In the genomic region with DNA sequence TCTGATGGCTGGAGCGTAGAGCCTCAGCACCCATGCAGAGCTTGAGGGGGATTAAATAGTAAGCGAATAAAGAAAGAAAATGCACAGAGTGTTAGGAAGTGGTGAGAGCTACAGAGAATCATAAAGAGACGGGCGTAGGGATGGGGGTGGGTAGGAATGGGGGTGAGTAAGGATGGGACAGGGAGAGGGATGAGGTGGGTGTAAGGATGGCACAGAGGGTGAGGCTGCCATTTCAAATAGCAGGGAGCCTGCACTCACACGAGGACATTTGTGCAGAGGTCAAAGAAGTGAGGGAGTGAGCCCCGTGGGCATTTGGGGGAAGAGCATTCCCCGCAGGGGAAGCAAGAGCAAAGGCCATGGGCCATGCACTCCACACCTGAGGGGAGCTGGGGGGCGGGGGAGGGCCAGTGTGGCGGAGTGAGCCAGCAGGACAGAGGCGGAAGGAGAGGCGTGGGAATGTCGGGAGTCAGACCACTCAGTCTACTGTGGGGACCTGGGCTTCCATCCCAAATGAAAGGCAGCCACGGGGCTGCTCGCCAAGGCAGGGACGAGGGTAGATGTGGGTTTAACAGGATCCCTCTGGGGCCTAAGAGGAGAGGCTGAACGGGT, we compare ENCODE assay signal across 15 cellular contexts. TPM values are rescaled to one million over a fixed set of nuclear protein-coding genes. Genes with fewer than 3 reads are reported as not detected.
DNase-seq lines count a peak whose midpoint lies in the region; ATAC-seq and TF ChIP-seq lines count a peak whose summit lies in the region.
"Had no signal": no experiment of that assay in that cellular context is flagged by ENCODE, and none has a peak within 500 bp of the region (broad histone marks: within the 10 kb centered on the region; RNA-seq: fewer than 3 reads in every experiment).

No MANE protein-coding gene starts in this region.

- H2BK15ac ChIP-seq in mesendoderm (replicated peaks; ENCODE audit: low read depth) = no peak overlapping the region

- POLR2A ChIA-PET in activated naive CD8-positive, alpha-beta T cell treated with anti-CD3 and anti-CD28 coated beads, Interleukin-2, amount 10 ng/mL, durations not matched to agents 7 days and 5 days (lab: Charles Lee) = no interaction called here

- no peak overlapping the region for H3K23ac ChIP-seq in mesendoderm (ENCODE audit: low read length)

- peaks cover 4% of the 10 kb centered on the region for H3K27me3 Mint-ChIP-seq in activated naive CD8-positive, alpha-beta T cell treated with anti-CD3 and anti-CD28 coated beads, Interleukin-2, amount 10 ng/mL, durations not matched to agents 7 days and 5 days
- H3K27me3 Mint-ChIP-seq in activated naive CD8-positive, alpha-beta T cell treated with anti-CD3 and anti-CD28 coated beads for 36 hours = no peaks in the 10 kb centered on the region
- peaks cover 30% of the 10 kb centered on the region for H3K27me3 Mint-ChIP-seq in dendritic cell treated with granulocyte-macrophage colony-stimulating factor and Interleukin-4, amounts not matched to agents 40 ng/mL and 50 ng/mL, for 4 days

- H3K18ac ChIP-seq in mesendoderm (ENCODE audit: low read length) = no peak overlapping the region

- peak overlapping the region; percentile 37 for H3K56ac ChIP-seq in mesendoderm (ENCODE audit: low read length)

- H3K27me3 ChIP-seq in mesendoderm (ENCODE audit: insufficient read depth, low read length, poor library complexity) = no peaks in the 10 kb centered on the region
- peaks cover 0 to 6% of the 10 kb centered on the region in 2 donors for H3K27me3 ChIP-seq in tibial nerve
- no peaks in the 10 kb centered on the region for H3K27me3 ChIP-seq in upper lobe of left lung

- no peak for ATAC-seq in activated naive CD8-positive, alpha-beta T cell treated with anti-CD3 and anti-CD28 coated beads, Interleukin-2, amount 10 ng/mL, durations not matched to agents 7 days and 5 days (ENCODE audit: low read depth)
- ATAC-seq in upper lobe of left lung (ENCODE audit: low FRiP score in 2 of 2) (no peak), HG02623 (IDR thresholded peaks at IDR 0.05; ENCODE audit: unreplicated experiment) (no peak)

- TF ChIP-seq CTCF in tibial nerve (IDR thresholded peaks at IDR 0.05) = no peak
- TF ChIP-seq CTCF in upper lobe of left lung (IDR thresholded peaks at IDR 0.05) = no peak

- TF ChIP-seq POLR2A in tibial nerve (IDR thresholded peaks at IDR 0.05) (no peak), upper lobe of left lung (IDR thresholded peaks at IDR 0.05) (no peak)

- no peaks in the 10 kb centered on the region for H3K36me3 Mint-ChIP-seq in activated naive CD8-positive, alpha-beta T cell treated with anti-CD3 and anti-CD28 coated beads, Interleukin-2, amount 10 ng/mL, durations not matched to agents 7 days and 5 days
- no peaks in the 10 kb centered on the region for H3K36me3 Mint-ChIP-seq in activated naive CD8-positive, alpha-beta T cell treated with anti-CD3 and anti-CD28 coated beads for 36 hours
- H3K36me3 Mint-ChIP-seq in dendritic cell treated with granulocyte-macrophage colony-stimulating factor and Interleukin-4, amounts not matched to agents 40 ng/mL and 50 ng/mL, for 4 days (ENCODE audit: low read depth) = no peaks in the 10 kb centered on the region
- H3K36me3 Mint-ChIP-seq: CD4-positive, CD25-positive, alpha-beta regulatory T cell had no signal

- no peak overlapping the region for H3K4ac ChIP-seq in mesendoderm (ENCODE audit: low read depth, low read length)

- H3K79me2 ChIP-seq in mesendoderm (ENCODE audit: control insufficient read depth, insufficient read depth, low read length) = no peaks in the 10 kb centered on the region

- H3K4me3 Mint-ChIP-seq in activated naive CD8-positive, alpha-beta T cell treated with anti-CD3 and anti-CD28 coated beads, Interleukin-2, amount 10 ng/mL, durations not matched to agents 7 days and 5 days = no peak overlapping the region
- H3K4me3 Mint-ChIP-seq in activated naive CD8-positive, alpha-beta T cell treated with anti-CD3 and anti-CD28 coated beads for 36 hours = no peak overlapping the region
- no peak overlapping the region for H3K4me3 Mint-ChIP-seq in dendritic cell treated with granulocyte-macrophage colony-stimulating factor and Interleukin-4, amounts not matched to agents 40 ng/mL and 50 ng/mL, for 4 days

- intact Hi-C loops in dendritic cell treated with granulocyte-macrophage colony-stimulating factor and Interleukin-4, amounts not matched to agents 40 ng/mL and 50 ng/mL, for 4 days (cut with micrococcal nuclease) = no loop called here

- no peaks in the 10 kb centered on the region for H3K79me1 ChIP-seq in mesendoderm (ENCODE audit: low read length)

- no peaks in the 10 kb centered on the region for H3K36me3 ChIP-seq in mesendoderm (ENCODE audit: control insufficient read depth, insufficient read depth, low read length)
- H3K36me3 ChIP-seq in tibial nerve = no peaks in the 10 kb centered on the region
- no peaks in the 10 kb centered on the region for H3K36me3 ChIP-seq in upper lobe of left lung
- H3K36me3 ChIP-seq: BLaER1 treated with 17β-estradiol and CSF1 and Interleukin-3, amounts not matched to agents 10 nM and 100 nM had no signal

- no peak for TF ChIP-seq EP300 in tibial nerve (IDR thresholded peaks at IDR 0.05)
- TF ChIP-seq EP300 in upper lobe of left lung (IDR thresholded peaks at IDR 0.05) = no peak

- no peak overlapping the region for H3K4me3 ChIP-seq in mesendoderm (ENCODE audit: low read length)
- no peak overlapping the region for H3K4me3 ChIP-seq in tibial nerve
- no peak overlapping the region for H3K4me3 ChIP-seq in upper lobe of left lung
- H3K4me3 ChIP-seq: BLaER1 treated with 17β-estradiol and CSF1 and Interleukin-3, amounts not matched to agents 10 nM and 100 nM had no signal

- 100% methylated on average over 2 of the region's 16 CpGs for WGBS in mesendoderm (ENCODE audit: extremely low coverage, insufficient coverage, low lambda C conversion rate)
- WGBS in tibial nerve, 2 donors = 50 to 51% methylated on average over 16 of the region's 16 CpGs
- 74 to 76% methylated on average over 16 of the region's 16 CpGs for WGBS in upper lobe of left lung, 2 donors

- no peak overlapping the region for H4K5ac ChIP-seq in mesendoderm (ENCODE audit: low read length)

- H2AK5ac ChIP-seq in mesendoderm (ENCODE audit: low read length) = no peak overlapping the region

- H4K8ac ChIP-seq in mesendoderm (ENCODE audit: low read depth, low read length) = no peak overlapping the region

- H3K27ac ChIP-seq in mesendoderm (ENCODE audit: low read depth, low read length) = no peak overlapping the region
- H3K27ac ChIP-seq in tibial nerve = peak overlapping the region in 3 of 4 donors; percentile 22 to 78 (median 55)
- no peak overlapping the region for H3K27ac ChIP-seq in upper lobe of left lung
- H3K27ac ChIP-seq: BLaER1 treated with 17β-estradiol and CSF1 and Interleukin-3, amounts not matched to agents 10 nM and 100 nM had no signal

- H3K4me1 Mint-ChIP-seq in activated naive CD8-positive, alpha-beta T cell treated with anti-CD3 and anti-CD28 coated beads, Interleukin-2, amount 10 ng/mL, durations not matched to agents 7 days and 5 days = peaks cover 5% of the 10 kb centered on the region
- H3K4me1 Mint-ChIP-seq in activated naive CD8-positive, alpha-beta T cell treated with anti-CD3 and anti-CD28 coated beads for 36 hours = no peaks in the 10 kb centered on the region
- peaks cover 68% of the 10 kb centered on the region for H3K4me1 Mint-ChIP-seq in dendritic cell treated with granulocyte-macrophage colony-stimulating factor and Interleukin-4, amounts not matched to agents 40 ng/mL and 50 ng/mL, for 4 days (ENCODE audit: low read depth)

- no peak overlapping the region for H3K4me2 ChIP-seq in mesendoderm (ENCODE audit: low read length)

- H2BK120ac ChIP-seq in mesendoderm (ENCODE audit: low read depth, low read length) = no peak overlapping the region

- H3K9ac ChIP-seq in mesendoderm (ENCODE audit: low read length) = no peak overlapping the region
- H3K9ac ChIP-seq: BLaER1 treated with 17β-estradiol and CSF1 and Interleukin-3, amounts not matched to agents 10 nM and 100 nM had no signal

- peak overlapping the region; percentile 44 for H3K27ac Mint-ChIP-seq in activated naive CD8-positive, alpha-beta T cell treated with anti-CD3 and anti-CD28 coated beads, Interleukin-2, amount 10 ng/mL, durations not matched to agents 7 days and 5 days
- H3K27ac Mint-ChIP-seq in activated naive CD8-positive, alpha-beta T cell treated with anti-CD3 and anti-CD28 coated beads for 36 hours = no peak overlapping the region
- H3K27ac Mint-ChIP-seq in dendritic cell treated with granulocyte-macrophage colony-stimulating factor and Interleukin-4, amounts not matched to agents 40 ng/mL and 50 ng/mL, for 4 days = peak overlapping the region; percentile 35
- H3K27ac Mint-ChIP-seq: CD4-positive, CD25-positive, alpha-beta regulatory T cell had no signal

- H2BK5ac ChIP-seq in mesendoderm (ENCODE audit: low read length) = no peak overlapping the region

- no peaks in the 10 kb centered on the region for H3K9me3 ChIP-seq in tibial nerve
- H3K9me3 ChIP-seq in upper lobe of left lung = no peaks in the 10 kb centered on the region
- H3K9me3 ChIP-seq: BLaER1 treated with 17β-estradiol and CSF1 and Interleukin-3, amounts not matched to agents 10 nM and 100 nM had no signal

- H3K4me1 ChIP-seq in mesendoderm (ENCODE audit: control insufficient read depth, low read depth, low read length) = no peaks in the 10 kb centered on the region
- H3K4me1 ChIP-seq in tibial nerve = peaks cover 0 to 31% (median 2%) of the 10 kb centered on the region in 4 donors
- peaks cover 13 to 28% (median 26%) of the 10 kb centered on the region in 4 donors for H3K4me1 ChIP-seq in upper lobe of left lung

- no peak for DNase-seq in activated naive CD8-positive, alpha-beta T cell treated with anti-CD3 and anti-CD28 coated beads, Interleukin-2, amount 10 ng/mL, durations not matched to agents 7 days and 5 days
- no peak for DNase-seq in activated naive CD8-positive, alpha-beta T cell treated with anti-CD3 and anti-CD28 coated beads for 36 hours
- DNase-seq in mesendoderm (no peak), tibial nerve (ENCODE audit: low spot score in 2 of 2) (no peak), upper lobe of left lung (no peak)
- DNase-seq in activated effector memory CD4-positive, alpha-beta T cell treated with Interleukin-2 at 50 U/mL for 16 hours = no peak
- DNase-seq: 8988T; AML-193; CD4-positive, CD25-positive, alpha-beta regulatory T cell; DMS53; GOT3; HCEC 1CT had no signal

- H3K9me3 Mint-ChIP-seq in activated naive CD8-positive, alpha-beta T cell treated with anti-CD3 and anti-CD28 coated beads, Interleukin-2, amount 10 ng/mL, durations not matched to agents 7 days and 5 days = no peaks in the 10 kb centered on the region
- no peaks in the 10 kb centered on the region for H3K9me3 Mint-ChIP-seq in activated naive CD8-positive, alpha-beta T cell treated with anti-CD3 and anti-CD28 coated beads for 36 hours
- no peaks in the 10 kb centered on the region for H3K9me3 Mint-ChIP-seq in dendritic cell treated with granulocyte-macrophage colony-stimulating factor and Interleukin-4, amounts not matched to agents 40 ng/mL and 50 ng/mL, for 4 days
- H3K9me3 Mint-ChIP-seq: CD4-positive, CD25-positive, alpha-beta regulatory T cell had no signal

RNA-seq across cellular contexts. Expression of a gene that starts 35.4 kb away (rescaled TPM):
- total RNA-seq in activated naive CD8-positive, alpha-beta T cell treated with anti-CD3 and anti-CD28 coated beads, Interleukin-2, amount 10 ng/mL, durations not matched to agents 7 days and 5 days = 10 to 100 TPM; 39.8 to 42.6 TPM
- total RNA-seq in activated naive CD8-positive, alpha-beta T cell treated with anti-CD3 and anti-CD28 coated beads for 36 hours = 10 to 100 TPM; 38.6 to 38.7 TPM
- polyA plus RNA-seq in mesendoderm (2013, experiment 1 of 2) = 50.8 TPM
- polyA plus RNA-seq in mesendoderm (2013, experiment 2 of 2) = 51.5 TPM
- total RNA-seq in tibial nerve (10 to 100 TPM; 11.8 to 24.9 (median 13.5) TPM), upper lobe of left lung (100 to 1,000 TPM in 2 of 6 donors, 10 to 100 TPM in 4; 60.6 to 154 (median 92.8) TPM)

Comparison
In these comparisons a context has a peak if more than half of its experiments do, and no peak if none do; other contexts are left out.
1. H3K27ac ChIP-seq: peak in tibial nerve (3 of 4); none in mesendoderm (single experiment) and upper lobe of left lung (0 of 4).